Comparison of ENCODE assay signal across 8 cellular contexts in the genomic region with DNA sequence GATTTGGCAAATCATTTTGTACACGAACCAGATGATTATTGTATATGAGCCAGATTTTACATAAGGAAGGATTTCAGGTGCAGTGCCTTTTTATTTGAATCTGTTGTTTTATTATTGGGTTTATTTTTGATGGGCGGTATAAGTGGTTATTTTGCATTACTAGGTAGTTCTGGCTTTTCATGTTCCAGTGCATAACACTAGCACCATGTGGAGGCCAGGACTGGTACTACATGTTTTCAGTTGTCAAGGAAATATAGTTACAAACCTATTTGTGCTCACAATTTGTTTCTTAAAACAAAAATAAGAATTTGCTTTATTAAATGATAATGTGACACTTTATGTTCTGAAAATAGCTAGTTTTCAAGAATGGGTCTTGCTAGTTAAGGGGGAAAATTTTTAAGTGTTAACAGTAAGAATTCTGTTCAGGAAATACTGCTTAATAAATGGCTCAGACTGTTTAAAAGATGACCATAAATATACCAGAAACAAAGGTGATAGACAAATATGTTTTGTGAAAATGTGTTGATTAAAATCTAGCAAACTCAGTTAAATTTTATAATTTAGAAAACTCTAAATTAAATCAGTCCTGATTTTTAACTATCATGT. TPM values are rescaled to one million over a fixed set of nuclear protein-coding genes. Genes with fewer than 3 reads are reported as not detected.
DNase-seq lines count a peak whose midpoint lies in the region; ATAC-seq and TF ChIP-seq lines count a peak whose summit lies in the region.

No MANE protein-coding gene starts in this region.

- H3K27ac ChIP-seq in left ventricle myocardium inferior (replicated peaks) (no peak overlapping the region), right cardiac atrium (ENCODE audit: low read length) (no peak overlapping the region), body of pancreas (no peak overlapping the region), right lobe of liver (no peak overlapping the region)

- H3K27me3 ChIP-seq in left ventricle myocardium inferior (ENCODE audit: low read depth) = peaks cover 16% of the 10 kb centered on the region
- H3K27me3 ChIP-seq in right cardiac atrium (ENCODE audit: control insufficient read depth, insufficient read depth) = no peaks in the 10 kb centered on the region
- no peaks in the 10 kb centered on the region for H3K27me3 ChIP-seq in body of pancreas
- H3K27me3 ChIP-seq in right lobe of liver = no peaks in the 10 kb centered on the region

- H3K9me3 ChIP-seq in left ventricle myocardium inferior (replicated peaks) = no peaks in the 10 kb centered on the region
- H3K9me3 ChIP-seq in right cardiac atrium (ENCODE audit: control insufficient read depth, low read length) = no peaks in the 10 kb centered on the region
- no peaks in the 10 kb centered on the region for H3K9me3 ChIP-seq in body of pancreas
- no peaks in the 10 kb centered on the region for H3K9me3 ChIP-seq in right lobe of liver

- H3K4me1 ChIP-seq in left ventricle myocardium inferior = no peaks in the 10 kb centered on the region
- no peaks in the 10 kb centered on the region for H3K4me1 ChIP-seq in right cardiac atrium (ENCODE audit: control insufficient read depth, insufficient read depth, low read length)
- no peaks in the 10 kb centered on the region for H3K4me1 ChIP-seq in body of pancreas
- no peaks in the 10 kb centered on the region for H3K4me1 ChIP-seq in right lobe of liver

- ATAC-seq in right cardiac atrium (no peak), HG02852 (IDR thresholded peaks at IDR 0.05; ENCODE audit: unreplicated experiment) (peak; percentile 85), body of pancreas (peak; percentile 59), right lobe of liver (peak; percentile 60 to 77 (median 71)), HG03025 (IDR thresholded peaks at IDR 0.05; ENCODE audit: low FRiP score, unreplicated experiment) (no peak)

- WGBS in right cardiac atrium = 11% methylated on average over 2 of the region's 2 CpGs
- WGBS in body of pancreas, 2 donors = 10% methylated on average over 2 of the region's 2 CpGs
- 18% methylated on average over 2 of the region's 2 CpGs for WGBS in right lobe of liver (ENCODE audit: insufficient coverage, low coverage, low lambda C conversion rate, missing lambda C conversion rate)

- peak; percentile 70 for TF ChIP-seq CTCF in left ventricle myocardium inferior (IDR thresholded peaks at IDR 0.05; ENCODE audit: borderline replicate concordance)
- peak; percentile 49 to 96 (median 84) for TF ChIP-seq CTCF in body of pancreas (IDR thresholded peaks at IDR 0.05)
- peak; percentile 61 to 79 (median 64) for TF ChIP-seq CTCF in right lobe of liver (IDR thresholded peaks at IDR 0.05)

- no peaks in the 10 kb centered on the region for H3K36me3 ChIP-seq in left ventricle myocardium inferior
- no peaks in the 10 kb centered on the region for H3K36me3 ChIP-seq in body of pancreas (replicated peaks in 1 of 2; ENCODE audit: insufficient read depth in 1 of 2, low read depth in 2 of 2)
- H3K36me3 ChIP-seq in right lobe of liver = no peaks in the 10 kb centered on the region

- TF ChIP-seq POLR2A in body of pancreas (IDR thresholded peaks at IDR 0.05) (no peak), right lobe of liver (IDR thresholded peaks at IDR 0.05) (no peak)

- intact Hi-C loops in left ventricle myocardium inferior (cut with micrococcal nuclease) (loop anchor here (5.0 kb wide), 1 partner anchor 244 kb away; no protein-coding TSS in a partner anchor), right cardiac atrium (cut with DNase I) (loop anchor here in 2 of 4 donors (5.0 kb wide), 1 partner anchor 244 kb away; no protein-coding TSS in a partner anchor), body of pancreas (cut with DNase I) (no loop called here), right lobe of liver (cut with DNase I) (loop anchor here in 1 of 2 donors (10.0 kb wide), 1 partner anchor 241 kb away; no protein-coding TSS in a partner anchor), posterior vena cava (cut with DNase I) (loop anchor here in 1 of 2 donors (10.0 kb wide), 1 partner anchor 241 kb away; no protein-coding TSS in a partner anchor)

- no peak overlapping the region for H3K4me3 ChIP-seq in left ventricle myocardium inferior
- H3K4me3 ChIP-seq in right cardiac atrium (ENCODE audit: low read length) = no peak overlapping the region
- H3K4me3 ChIP-seq in body of pancreas = no peak overlapping the region
- no peak overlapping the region for H3K4me3 ChIP-seq in right lobe of liver

- DNase-seq in left ventricle myocardium inferior (no peak), right cardiac atrium (no peak), NCI-H1930 (lab: John Stamatoyannopoulos, UW) (peak; percentile 24 to 38), body of pancreas (peak; percentile 44 to 57 (median 52)), right lobe of liver (no peak), posterior vena cava (ENCODE audit: low spot score) (no peak)

RNA-seq across cellular contexts. Expression of gene SEMA3E, which starts 7.1 kb away (rescaled TPM):
- 0.27 TPM for total RNA-seq in left ventricle myocardium inferior
- total RNA-seq in right cardiac atrium = 1 to 10 TPM in 1 of 4 donors, under 1 TPM in 3; 0.21 to 1.4 (median 0.43) TPM
- 0.02 TPM for polyA plus RNA-seq in right cardiac atrium
- 10 to 100 TPM in 1 of 2 donors, under 1 TPM in 1; under 0.01 to 20.5 TPM for total RNA-seq in body of pancreas
- 1 to 10 TPM in 1 of 6 experiments, under 1 TPM in 5; 0.06 to 1.0 (median 0.32) TPM for total RNA-seq in right lobe of liver
- 1 to 10 TPM; 1.9 to 2.2 TPM for total RNA-seq in posterior vena cava

Comparison
In these comparisons a context has a peak if more than half of its experiments do, and no peak if none do; other contexts are left out.
1. DNase-seq: peak in NCI-H1930 (2 of 2) and body of pancreas (4 of 4); none in left ventricle myocardium inferior (single experiment), right cardiac atrium (0 of 3), right lobe of liver (0 of 3) and posterior vena cava (single experiment).
2. ATAC-seq: peak in HG02852 (single experiment), body of pancreas (single experiment) and right lobe of liver (4 of 4); none in right cardiac atrium (0 of 2) and HG03025 (single experiment).
3. Peak in every context shown above with its lines, with median percentiles within 50 percentile points of each other: CTCF ChIP-seq.